In the genomic region with DNA sequence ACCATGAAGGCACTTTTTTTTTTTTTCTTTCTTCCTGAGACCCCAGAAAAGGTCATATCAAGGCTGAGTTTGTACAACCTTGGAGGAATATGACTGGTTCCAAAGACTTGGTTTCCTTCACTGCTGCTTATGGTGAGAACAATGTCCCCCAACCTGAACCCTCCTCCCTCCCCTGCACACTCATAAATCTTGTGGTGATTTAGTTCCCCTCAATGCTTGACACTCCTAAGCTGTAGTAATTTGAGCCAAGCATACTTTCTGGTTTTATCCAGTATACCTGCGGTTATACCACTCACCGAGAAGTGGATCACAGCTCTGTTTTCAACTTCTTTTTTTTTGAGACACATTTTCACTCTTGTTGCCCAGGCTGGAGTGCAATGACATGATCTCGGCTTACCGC, we compare ENCODE assay signal across 11 cellular contexts.
A peak's percentile ranks its signal among the peaks of the same experiment; 100 is the strongest.
DNase-seq lines count a peak whose midpoint lies in the region; TF ChIP-seq lines count a peak whose summit lies in the region.
"Had no signal": no experiment of that assay in that cellular context is flagged by ENCODE, and none has a peak within 500 bp of the region (broad histone marks: within the 10 kb centered on the region; RNA-seq: fewer than 3 reads in every experiment).

No MANE protein-coding gene starts in this region.

- peak overlapping the region in 1 of 2 donors; percentile 100 for H3K27ac ChIP-seq in ovary

- TF ChIP-seq POLR2A in ovary (IDR thresholded peaks at IDR 0.05), result no peak

- H3K36me3 ChIP-seq in ovary, result no peaks in the 10 kb centered on the region
- H3K36me3 ChIP-seq: HAP-1 had no signal

- no peak for TF ChIP-seq EP300 in ovary (IDR thresholded peaks at IDR 0.05)

- 94 to 98% (median 97%) methylated on average over 4 of the region's 4 CpGs for WGBS in ovary, 3 donors

- H3K9me3 Mint-ChIP-seq in type B pancreatic cell, result no peaks in the 10 kb centered on the region

- H3K27ac Mint-ChIP-seq in type B pancreatic cell, result peak overlapping the region; percentile 93
- H3K27ac Mint-ChIP-seq: activated CD4-positive, alpha-beta memory T cell treated with anti-CD3 and anti-CD28 coated beads, Interleukin-2, amount 10 ng/mL, durations not matched to agents 7 days and 5 days had no signal

- peak overlapping the region; percentile 85 for H3K4me3 Mint-ChIP-seq in type B pancreatic cell
- H3K4me3 Mint-ChIP-seq: activated CD4-positive, alpha-beta memory T cell treated with anti-CD3 and anti-CD28 coated beads, Interleukin-2, amount 10 ng/mL, durations not matched to agents 7 days and 5 days had no signal

- peaks cover 12% of the 10 kb centered on the region for H3K4me1 ChIP-seq in ovary (ENCODE audit: insufficient read depth)

- H3K36me3 Mint-ChIP-seq in type B pancreatic cell, result no peaks in the 10 kb centered on the region

- no peaks in the 10 kb centered on the region for H3K27me3 ChIP-seq in ovary

- H3K4me1 Mint-ChIP-seq in type B pancreatic cell (ENCODE audit: unreplicated experiment), result peaks cover 32% of the 10 kb centered on the region
- H3K4me1 Mint-ChIP-seq: activated CD4-positive, alpha-beta memory T cell treated with anti-CD3 and anti-CD28 coated beads, Interleukin-2, amount 10 ng/mL, durations not matched to agents 7 days and 5 days had no signal

- no peak overlapping the region for H3K4me3 ChIP-seq in ovary
- H3K4me3 ChIP-seq: HAP-1 had no signal

- H3K9me3 ChIP-seq in ovary, result no peaks in the 10 kb centered on the region
- H3K9me3 ChIP-seq: HAP-1, SK-N-SH had no signal

- no peak for TF ChIP-seq CTCF in type B pancreatic cell (conservative IDR thresholded peaks at IDR 0.05)
- no peak for TF ChIP-seq CTCF in ovary (IDR thresholded peaks at IDR 0.05)

- intact Hi-C loops in ovary (cut with DNase I), result loop anchor here in 3 of 4 donors (2.0 to 10.0 kb wide), 5 partner anchors 95 to 777 kb away; a partner anchor contains a TSS

- DNase-seq in SIG-M5 treated with dmso at 0.1 percent for 504 hours (lab: John Stamatoyannopoulos, UW; ENCODE audit: unreplicated experiment), result peak; percentile 71
- no peak for DNase-seq in SIG-M5 (lab: John Stamatoyannopoulos, UW)
- peak; percentile 66 for DNase-seq in NCI-H82 treated with DMSO at 0.1 percent for 48 hours (lab: John Stamatoyannopoulos, UW; ENCODE audit: unreplicated experiment)
- peak; percentile 64 for DNase-seq in left kidney (ENCODE audit: low read depth, low spot score)
- no peak for DNase-seq in type B pancreatic cell (ENCODE audit: extremely low spot score, unreplicated experiment)
- DNase-seq in SK-N-DZ (ENCODE audit: low spot score), result no peak
- DNase-seq in ovary, result no peak
- DNase-seq in mucosa of gallbladder (ENCODE audit: low spot score), result no peak
- DNase-seq: activated CD4-positive, alpha-beta memory T cell treated with anti-CD3 and anti-CD28 coated beads, Interleukin-2, amount 10 ng/mL, durations not matched to agents 7 days and 5 days; SK-N-SH had no signal

- peaks cover 14% of the 10 kb centered on the region for H3K27me3 Mint-ChIP-seq in type B pancreatic cell

Comparison
In these comparisons a context has a peak if more than half of its experiments do, and no peak if none do; other contexts are left out.
1. DNase-seq: peak in SIG-M5 treated with dmso at 0.1 percent for 504 hours (single experiment), NCI-H82 treated with DMSO at 0.1 percent for 48 hours (single experiment) and left kidney (single experiment); none in SIG-M5 (single experiment), type B pancreatic cell (single experiment), SK-N-DZ (single experiment), ovary (0 of 5) and mucosa of gallbladder (single experiment).